ENCODE assay signal across 2 cellular contexts in the genomic region with DNA sequence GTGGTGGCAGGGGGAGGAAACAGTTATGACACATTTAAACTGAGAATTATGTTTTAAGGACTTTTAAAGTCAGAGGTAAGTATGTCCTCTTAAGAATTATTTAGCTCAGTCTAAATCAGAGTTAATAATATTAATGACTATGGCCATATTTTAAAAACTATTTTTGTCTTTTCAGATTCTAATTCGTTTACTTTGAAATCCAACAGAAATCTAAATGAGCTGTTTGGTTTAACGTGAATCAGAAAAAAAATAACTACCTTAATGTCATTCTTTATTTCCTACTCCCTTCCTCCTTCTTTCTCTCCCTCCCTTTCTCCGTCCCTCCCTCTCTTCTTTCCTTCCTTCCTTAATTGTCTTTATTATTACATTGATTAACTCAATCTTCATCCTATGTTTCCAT.
TF ChIP-seq lines count a peak whose summit lies in the region.

No MANE protein-coding gene starts in this region.

TF ChIP-seq in HepG2, 621 proteins besides CTCF, POLR2A, EP300 and RAD21:
- TF ChIP-seq HNRNPK (IDR thresholded peaks at IDR 0.05; ENCODE audit: low read depth, low read length, poor library complexity, severe bottlenecking) (peak; percentile 78), ZSCAN29 (CRISPR knock-in tag; conservative IDR thresholded peaks at IDR 0.05) (no peak), ZNF605 (CRISPR knock-in tag; IDR thresholded peaks at IDR 0.05) (no peak)

TF ChIP-seq in K562, 482 proteins besides CTCF, POLR2A, EP300 and RAD21:
- TF ChIP-seq HNRNPK (IDR thresholded peaks at IDR 0.05; ENCODE audit: low read depth, low read length, poor library complexity, severe bottlenecking) (peak; percentile 60), EWSR1 (IDR thresholded peaks at IDR 0.05; ENCODE audit: borderline replicate concordance, low read depth, partially characterized antibody) (no peak), KDM5B (IDR thresholded peaks at IDR 0.05; ENCODE audit: insufficient replicate concordance, low read depth, low read length) (no peak), PCBP2 (IDR thresholded peaks at IDR 0.05; ENCODE audit: low read depth, low read length, poor library complexity, severe bottlenecking) (peak; percentile 72), DIDO1 (tag; IDR thresholded peaks at IDR 0.05; ENCODE audit: low read depth) (no peak)
- TF ChIP-seq, protein P1, sequence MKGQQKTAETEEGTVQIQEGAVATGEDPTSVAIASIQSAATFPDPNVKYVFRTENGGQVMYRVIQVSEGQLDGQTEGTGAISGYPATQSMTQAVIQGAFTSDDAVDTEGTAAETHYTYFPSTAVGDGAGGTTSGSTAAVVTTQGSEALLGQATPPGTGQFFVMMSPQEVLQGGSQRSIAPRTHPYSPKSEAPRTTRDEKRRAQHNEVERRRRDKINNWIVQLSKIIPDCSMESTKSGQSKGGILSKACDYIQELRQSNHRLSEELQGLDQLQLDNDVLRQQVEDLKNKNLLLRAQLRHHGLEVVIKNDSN (CRISPR knock-in tag; IDR thresholded peaks at IDR 0.05), result no peak
- TF ChIP-seq, protein P2, sequence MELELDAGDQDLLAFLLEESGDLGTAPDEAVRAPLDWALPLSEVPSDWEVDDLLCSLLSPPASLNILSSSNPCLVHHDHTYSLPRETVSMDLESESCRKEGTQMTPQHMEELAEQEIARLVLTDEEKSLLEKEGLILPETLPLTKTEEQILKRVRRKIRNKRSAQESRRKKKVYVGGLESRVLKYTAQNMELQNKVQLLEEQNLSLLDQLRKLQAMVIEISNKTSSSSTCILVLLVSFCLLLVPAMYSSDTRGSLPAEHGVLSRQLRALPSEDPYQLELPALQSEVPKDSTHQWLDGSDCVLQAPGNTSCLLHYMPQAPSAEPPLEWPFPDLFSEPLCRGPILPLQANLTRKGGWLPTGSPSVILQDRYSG (tag; conservative IDR thresholded peaks at IDR 0.05; ENCODE audit: low read depth), result no peak
- TF ChIP-seq, protein P3, sequence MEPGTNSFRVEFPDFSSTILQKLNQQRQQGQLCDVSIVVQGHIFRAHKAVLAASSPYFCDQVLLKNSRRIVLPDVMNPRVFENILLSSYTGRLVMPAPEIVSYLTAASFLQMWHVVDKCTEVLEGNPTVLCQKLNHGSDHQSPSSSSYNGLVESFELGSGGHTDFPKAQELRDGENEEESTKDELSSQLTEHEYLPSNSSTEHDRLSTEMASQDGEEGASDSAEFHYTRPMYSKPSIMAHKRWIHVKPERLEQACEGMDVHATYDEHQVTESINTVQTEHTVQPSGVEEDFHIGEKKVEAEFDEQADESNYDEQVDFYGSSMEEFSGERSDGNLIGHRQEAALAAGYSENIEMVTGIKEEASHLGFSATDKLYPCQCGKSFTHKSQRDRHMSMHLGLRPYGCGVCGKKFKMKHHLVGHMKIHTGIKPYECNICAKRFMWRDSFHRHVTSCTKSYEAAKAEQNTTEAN (CRISPR knock-in tag; IDR thresholded peaks at IDR 0.05), result no peak
